17 cellular contexts compared by ENCODE assay signal in the genomic region with DNA sequence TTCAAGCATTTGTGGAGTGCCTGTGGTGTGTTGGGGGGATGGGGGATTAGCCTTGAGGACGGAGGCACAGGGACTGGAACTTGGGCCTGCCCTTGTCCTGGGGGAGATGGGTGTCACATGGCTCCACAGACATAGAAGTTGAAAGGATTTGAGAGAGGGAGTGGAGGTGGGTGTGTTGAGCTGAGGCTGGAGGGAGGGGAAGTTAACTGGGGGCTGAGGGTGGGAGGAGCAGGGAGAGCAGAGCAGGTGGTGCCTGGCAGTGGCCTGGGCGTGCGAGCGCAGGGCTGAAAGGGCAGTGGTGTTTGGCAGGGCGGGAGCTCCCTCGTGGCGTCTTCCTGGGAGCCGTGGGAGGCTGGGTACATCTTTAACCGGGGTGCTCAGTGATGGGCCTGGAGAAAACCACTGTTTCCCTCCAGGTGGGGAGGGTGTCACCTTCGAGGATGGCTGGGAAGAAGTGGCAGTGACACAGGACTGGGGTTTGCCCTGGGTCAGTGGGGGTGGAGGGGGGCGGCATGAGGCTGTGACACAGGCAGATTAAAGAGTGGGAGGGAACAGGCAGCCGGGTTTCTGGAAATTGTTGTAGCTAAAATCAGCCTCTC. TPM values are rescaled to one million over a fixed set of nuclear protein-coding genes. Genes with fewer than 3 reads are reported as not detected.
DNase-seq lines count a peak whose midpoint lies in the region; ATAC-seq and TF ChIP-seq lines count a peak whose summit lies in the region.
"Had no signal": no experiment of that assay in that cellular context is flagged by ENCODE, and none has a peak within 500 bp of the region (broad histone marks: within the 10 kb centered on the region; RNA-seq: fewer than 3 reads in every experiment).

No MANE protein-coding gene starts in this region.

- H3K36me3 Mint-ChIP-seq in CD4-positive, CD25-positive, alpha-beta regulatory T cell: peaks cover 17% of the 10 kb centered on the region
- H3K36me3 Mint-ChIP-seq in activated naive CD8-positive, alpha-beta T cell treated with anti-CD3 and anti-CD28 coated beads for 36 hours: peaks cover 7% of the 10 kb centered on the region
- peaks cover 0 to 27% (median 6%) of the 10 kb centered on the region in 5 donors for H3K36me3 Mint-ChIP-seq in naive thymus-derived CD4-positive, alpha-beta T cell

- POLR2A ChIA-PET in HEK293 (lab: Yijun Ruan, JAX): no interaction called here
- POLR2A ChIA-PET in naive thymus-derived CD4-positive, alpha-beta T cell (lab: Charles Lee): no interaction called here

- intact Hi-C loops in naive thymus-derived CD4-positive, alpha-beta T cell (cut with micrococcal nuclease): loop anchor here (2.0 to 5.0 kb wide), 3 partner anchors 44 to 124 kb away; partner anchors contain the start of gene AP2A2 (in 2 of the 2)

- peaks cover 28% of the 10 kb centered on the region for H3K36me3 ChIP-seq in CD4-positive, CD25-positive, alpha-beta regulatory T cell (ENCODE audit: control insufficient read depth, insufficient read depth, low read length)
- H3K36me3 ChIP-seq in HEK293 (ENCODE audit: control insufficient read depth in 2 of 2, insufficient read depth in 1 of 2, low read length in 2 of 2): peaks cover 0 to 77% of the 10 kb centered on the region in 2 experiments; a peak in 1 of 3 replicates
- peaks cover 0 to 50% (median 4%) of the 10 kb centered on the region in 3 experiments for H3K36me3 ChIP-seq in naive thymus-derived CD4-positive, alpha-beta T cell (ENCODE audit: control insufficient read depth in 2 of 3, insufficient read depth in 3 of 3, low read length in 3 of 3)

- peaks cover 20% of the 10 kb centered on the region for H3K4me1 ChIP-seq in CD4-positive, CD25-positive, alpha-beta regulatory T cell (ENCODE audit: control insufficient read depth, insufficient read depth, low read length, poor library complexity, severe bottlenecking)
- no peaks in the 10 kb centered on the region for H3K4me1 ChIP-seq in HEK293 (ENCODE audit: control insufficient read depth, insufficient read depth, low read length)
- H3K4me1 ChIP-seq in naive thymus-derived CD4-positive, alpha-beta T cell (ENCODE audit: control insufficient read depth in 2 of 2, insufficient read depth in 2 of 2, low read length in 2 of 2): peaks cover 12 to 14% of the 10 kb centered on the region in 2 donors
- H3K4me1 ChIP-seq: SJCRH30 had no signal

- no peak for DNase-seq in CD4-positive, CD25-positive, alpha-beta regulatory T cell
- no peak for DNase-seq in activated naive CD8-positive, alpha-beta T cell treated with anti-CD3 and anti-CD28 coated beads for 36 hours
- DNase-seq in naive thymus-derived CD4-positive, alpha-beta T cell: no peak
- DNase-seq in KBM-7: no peak
- no peak for DNase-seq in left lobe of liver (ENCODE audit: low spot score)
- DNase-seq: DMS 273 treated with DMSO at 0.1 percent for 48 hours; KG1; NCI-H1092; NCI-H2171; NCI-H69; SJCRH30; stimulated activated CD4-positive, alpha-beta T cell treated with anti-CD3 and anti-CD28 coated beads, Interleukin-4, amount 100 ng/mL, for 1 hour; T1000 had no signal

- H3K27ac ChIP-seq in CD4-positive, CD25-positive, alpha-beta regulatory T cell (ENCODE audit: insufficient read depth, low read length, poor library complexity, severe bottlenecking): no peak overlapping the region
- no peak overlapping the region for H3K27ac ChIP-seq in HEK293 (ENCODE audit: extremely low read depth, low read depth, low read length)
- peak overlapping the region; percentile 5 for H3K27ac ChIP-seq in naive thymus-derived CD4-positive, alpha-beta T cell (ENCODE audit: low read depth, low read length)
- H3K27ac ChIP-seq: coronary artery, SJCRH30, thoracic aorta had no signal

- H3K9me3 Mint-ChIP-seq in CD4-positive, CD25-positive, alpha-beta regulatory T cell: no peaks in the 10 kb centered on the region
- H3K9me3 Mint-ChIP-seq in activated naive CD8-positive, alpha-beta T cell treated with anti-CD3 and anti-CD28 coated beads for 36 hours: no peaks in the 10 kb centered on the region
- no peaks in the 10 kb centered on the region for H3K9me3 Mint-ChIP-seq in naive thymus-derived CD4-positive, alpha-beta T cell

- H3K27me3 ChIP-seq in CD4-positive, CD25-positive, alpha-beta regulatory T cell (ENCODE audit: control insufficient read depth, insufficient read depth, low read length): no peaks in the 10 kb centered on the region
- no peaks in the 10 kb centered on the region for H3K27me3 ChIP-seq in naive thymus-derived CD4-positive, alpha-beta T cell (ENCODE audit: control insufficient read depth in 2 of 2, insufficient read depth in 2 of 2, low read length in 2 of 2)
- H3K27me3 ChIP-seq: SJCRH30 had no signal

- H3K27me3 Mint-ChIP-seq in CD4-positive, CD25-positive, alpha-beta regulatory T cell: no peaks in the 10 kb centered on the region
- no peaks in the 10 kb centered on the region for H3K27me3 Mint-ChIP-seq in activated naive CD8-positive, alpha-beta T cell treated with anti-CD3 and anti-CD28 coated beads for 36 hours
- H3K27me3 Mint-ChIP-seq in naive thymus-derived CD4-positive, alpha-beta T cell: no peaks in the 10 kb centered on the region

- no peak overlapping the region for H3K4me3 Mint-ChIP-seq in CD4-positive, CD25-positive, alpha-beta regulatory T cell
- H3K4me3 Mint-ChIP-seq in activated naive CD8-positive, alpha-beta T cell treated with anti-CD3 and anti-CD28 coated beads for 36 hours: no peak overlapping the region
- peak overlapping the region in 5 of 10 donors; percentile 53 to 76 (median 64) for H3K4me3 Mint-ChIP-seq in naive thymus-derived CD4-positive, alpha-beta T cell

- in situ Hi-C loops in KBM-7 (cut with MboI; ENCODE audit: low pct_unique_long_range_greater_than_20kb, low sequenced_read_pairs): no loop called here

- CTCF ChIA-PET in HEK293 (lab: Yijun Ruan, JAX): no interaction called here
- CTCF ChIA-PET in naive thymus-derived CD4-positive, alpha-beta T cell (lab: Charles Lee): no interaction called here

- peaks cover 5 to 31% (median 11%) of the 10 kb centered on the region in 4 donors for H3K4me1 Mint-ChIP-seq in CD4-positive, CD25-positive, alpha-beta regulatory T cell
- peaks cover 27% of the 10 kb centered on the region for H3K4me1 Mint-ChIP-seq in activated naive CD8-positive, alpha-beta T cell treated with anti-CD3 and anti-CD28 coated beads for 36 hours
- peaks cover 22 to 54% (median 42%) of the 10 kb centered on the region in 7 donors for H3K4me1 Mint-ChIP-seq in naive thymus-derived CD4-positive, alpha-beta T cell

- H3K9me3 ChIP-seq in CD4-positive, CD25-positive, alpha-beta regulatory T cell (ENCODE audit: control insufficient read depth in 2 of 2, low read length in 2 of 2): no peaks in the 10 kb centered on the region
- no peaks in the 10 kb centered on the region for H3K9me3 ChIP-seq in HEK293 (ENCODE audit: control insufficient read depth, insufficient read depth, low read depth, low read length)
- H3K9me3 ChIP-seq in naive thymus-derived CD4-positive, alpha-beta T cell (ENCODE audit: control insufficient read depth in 2 of 3, low read length in 3 of 3): no peaks in the 10 kb centered on the region
- H3K9me3 ChIP-seq: SJCRH30, thoracic aorta had no signal

- no peak for ATAC-seq in CD4-positive, CD25-positive, alpha-beta regulatory T cell (ENCODE audit: low read depth in 2 of 2)
- ATAC-seq in naive thymus-derived CD4-positive, alpha-beta T cell: no peak
- ATAC-seq in left lobe of liver (no peak), GM21447 (IDR thresholded peaks at IDR 0.05; ENCODE audit: unreplicated experiment) (no peak)

- H3K4me3 ChIP-seq in CD4-positive, CD25-positive, alpha-beta regulatory T cell (ENCODE audit: low read depth, low read length): no peak overlapping the region
- no peak overlapping the region for H3K4me3 ChIP-seq in HEK293 (ENCODE audit: low read depth, low read length)
- H3K4me3 ChIP-seq in naive thymus-derived CD4-positive, alpha-beta T cell (ENCODE audit: low read length): no peak overlapping the region
- H3K4me3 ChIP-seq: coronary artery, SJCRH30, thoracic aorta had no signal

- H3K27ac Mint-ChIP-seq in CD4-positive, CD25-positive, alpha-beta regulatory T cell: peak overlapping the region in 2 of 3 donors; percentile 1 to 47
- peak overlapping the region; percentile 68 for H3K27ac Mint-ChIP-seq in activated naive CD8-positive, alpha-beta T cell treated with anti-CD3 and anti-CD28 coated beads for 36 hours
- peak overlapping the region in 8 of 9 donors; percentile 26 to 95 (median 81) for H3K27ac Mint-ChIP-seq in naive thymus-derived CD4-positive, alpha-beta T cell

- no peak for TF ChIP-seq CTCF in HEK293 (tag by site-specific recombination; IDR thresholded peaks at IDR 0.05)

TF ChIP-seq in HEK293, 187 proteins besides CTCF, POLR2A, EP300 and RAD21 (continues in another document):
- TF ChIP-seq ZNF114 (tag by site-specific recombination; IDR thresholded peaks at IDR 0.05) (no peak), ZNF174 (tag by site-specific recombination; IDR thresholded peaks at IDR 0.05) (no peak), GLIS2 (tag by site-specific recombination; IDR thresholded peaks at IDR 0.05) (no peak), ZNF16 (tag by site-specific recombination; IDR thresholded peaks at IDR 0.05; ENCODE audit: low read depth) (no peak), KLF1 (tag by site-specific recombination; IDR thresholded peaks at IDR 0.05) (0 out of 2 replicates have a peak, but pooled peaks have one; percentile 15), HOXC10 (CRISPR knock-in tag; IDR thresholded peaks at IDR 0.05) (no peak), OSR2 (tag by site-specific recombination; IDR thresholded peaks at IDR 0.05) (no peak)

RNA-seq across cellular contexts. Expression of gene AP2A2, which starts 45.5 kb away (rescaled TPM):
- 85.9 TPM for total RNA-seq in CD4-positive, CD25-positive, alpha-beta regulatory T cell
- polyA plus RNA-seq in CD4-positive, CD25-positive, alpha-beta regulatory T cell: 10 to 100 TPM in 1 of 4 donors, 1 to 10 TPM in 3; 6.2 to 10.2 (median 7.0) TPM
- total RNA-seq in activated naive CD8-positive, alpha-beta T cell treated with anti-CD3 and anti-CD28 coated beads for 36 hours: 10 to 100 TPM; 26.3 to 30.3 TPM
- total RNA-seq in naive thymus-derived CD4-positive, alpha-beta T cell: 10 to 100 TPM; 70.1 to 93.3 (median 86.4) TPM
- polyA plus RNA-seq in naive thymus-derived CD4-positive, alpha-beta T cell: 10 to 100 TPM in 1 of 2 donors, 1 to 10 TPM in 1; 8.7 to 10.7 TPM
- total RNA-seq in left lobe of liver: 53.7 TPM

Comparison
In these comparisons a context has a peak if more than half of its experiments do, and no peak if none do; other contexts are left out.
1. H3K27ac Mint-ChIP-seq: peak in every context shown above with its lines; median percentile 81 in naive thymus-derived CD4-positive, alpha-beta T cell; 68 in activated naive CD8-positive, alpha-beta T cell treated with anti-CD3 and anti-CD28 coated beads for 36 hours; 24 in CD4-positive, CD25-positive, alpha-beta regulatory T cell.